In genomic region chr2:85734015-85734414, GRCh38 we compare ENCODE assay signal across 1 cellular context.
TF ChIP-seq lines count a peak whose summit lies in the region.

No MANE protein-coding gene starts in this region.

TF ChIP-seq in IMR-90, 13 proteins besides CTCF, POLR2A, EP300 and RAD21:
- TF ChIP-seq CHD1 (IDR thresholded peaks at IDR 0.05; ENCODE audit: low read depth, low read length) = no peak
- no peak for TF ChIP-seq RFX5 (IDR thresholded peaks at IDR 0.05; ENCODE audit: low read depth, low read length)
- TF ChIP-seq BHLHE40 (IDR thresholded peaks at IDR 0.05; ENCODE audit: low read depth, low read length) = no peak
- TF ChIP-seq MXI1 (IDR thresholded peaks at IDR 0.05; ENCODE audit: borderline replicate concordance, low read depth, low read length) = no peak
- no peak for TF ChIP-seq CEBPB (IDR thresholded peaks at IDR 0.05; ENCODE audit: low read depth, low read length)
- no peak for TF ChIP-seq RCOR1 (IDR thresholded peaks at IDR 0.05; ENCODE audit: insufficient replicate concordance, low read length)
- no peak for TF ChIP-seq MAZ (IDR thresholded peaks at IDR 0.05; ENCODE audit: borderline replicate concordance, low read depth, low read length)
- TF ChIP-seq USF2 (IDR thresholded peaks at IDR 0.05; ENCODE audit: low read depth, low read length) = no peak
- no peak for TF ChIP-seq SMC3 (IDR thresholded peaks at IDR 0.05; ENCODE audit: low read depth, low read length)
- no peak for TF ChIP-seq MAFK (IDR thresholded peaks at IDR 0.05; ENCODE audit: low read depth, low read length)
- no peak for TF ChIP-seq NFE2L2 (IDR thresholded peaks at IDR 0.05; ENCODE audit: low read depth, low read length)
- no peak for TF ChIP-seq ELK1 (IDR thresholded peaks at IDR 0.05; ENCODE audit: borderline replicate concordance, low read depth, low read length)
- TF ChIP-seq FOS (IDR thresholded peaks at IDR 0.05; ENCODE audit: low read depth, low read length) = no peak
